ENCODE assay signal across 14 cellular contexts in genomic region chr6:24033284-24033683, GRCh38.
"Had no signal": no experiment of that assay in that cellular context is flagged by ENCODE, and none has a peak within 500 bp of the region (broad histone marks: within the 10 kb centered on the region; RNA-seq: fewer than 3 reads in every experiment).

No MANE protein-coding gene starts in this region.

- H3K4me1 Mint-ChIP-seq: activated naive CD8-positive, alpha-beta T cell treated with anti-CD3 and anti-CD28 coated beads, Interleukin-2, amount 50 U/mL, for 24 hours; naive thymus-derived CD8-positive, alpha-beta T cell had no signal

- H3K4me3 ChIP-seq: ascending aorta, heart left ventricle, mucosa of descending colon, pancreas had no signal

- H3K4me1 ChIP-seq: ascending aorta, foreskin keratinocyte, heart left ventricle, pancreas had no signal

- DNase-seq: activated CD4-positive, alpha-beta T cell treated with anti-CD3 and anti-CD28 coated beads for 48 hours; activated CD8-positive, alpha-beta T cell treated with anti-CD3 and anti-CD28 coated beads, Interleukin-2, amount 10 ng/mL, durations not matched to agents 7 days and 5 days; activated naive CD4-positive, alpha-beta T cell; activated naive CD8-positive, alpha-beta T cell treated with anti-CD3 and anti-CD28 coated beads, Interleukin-2, amount 50 U/mL, for 24 hours; foreskin keratinocyte; mammary epithelial cell; mucosa of descending colon; naive thymus-derived CD8-positive, alpha-beta T cell; pancreas; stimulated activated CD4-positive, alpha-beta T cell treated with anti-CD3 and anti-CD28 coated beads, Interleukin-4, amount 100 ng/mL, for 4 hours had no signal

- ATAC-seq: activated CD8-positive, alpha-beta T cell treated with anti-CD3 and anti-CD28 coated beads, Interleukin-2, amount 10 ng/mL, durations not matched to agents 7 days and 5 days; activated naive CD8-positive, alpha-beta T cell treated with anti-CD3 and anti-CD28 coated beads, Interleukin-2, amount 50 U/mL, for 24 hours; foreskin keratinocyte; mucosa of descending colon; naive thymus-derived CD8-positive, alpha-beta T cell; pancreas had no signal

- H3K27me3 ChIP-seq: ascending aorta, foreskin keratinocyte, heart left ventricle, pancreas had no signal

- H3K9me3 Mint-ChIP-seq: activated T-helper 1 cell treated with anti-CD3 and anti-CD28 coated beads, Interleukin-12 subunit alpha, Interleukin-12 subunit beta, Interleukin-2, Interleukin-4 antibody, amounts not matched to agents 30 ng/mL and 10 ng/mL and 1 ng/mL, durations not matched to agents 14 hours and 24 hours and 36 hours had no signal

- H3K27ac Mint-ChIP-seq: activated CD8-positive, alpha-beta T cell treated with anti-CD3 and anti-CD28 coated beads, Interleukin-2, amount 10 ng/mL, durations not matched to agents 7 days and 5 days; activated naive CD8-positive, alpha-beta T cell treated with anti-CD3 and anti-CD28 coated beads, Interleukin-2, amount 50 U/mL, for 24 hours; activated T-helper 1 cell treated with anti-CD3 and anti-CD28 coated beads, Interleukin-12 subunit alpha, Interleukin-12 subunit beta, Interleukin-2, Interleukin-4 antibody, amounts not matched to agents 30 ng/mL and 10 ng/mL and 1 ng/mL, durations not matched to agents 14 hours and 24 hours and 36 hours; naive thymus-derived CD8-positive, alpha-beta T cell; T-helper 1 cell treated with Interleukin-12 subunit alpha and Interleukin-12 subunit beta and Interleukin-4 antibody, amounts not matched to agents 30 μg/mL and 1 μg/mL, for 36 hours had no signal

- H3K27me3 Mint-ChIP-seq: activated naive CD8-positive, alpha-beta T cell treated with anti-CD3 and anti-CD28 coated beads, Interleukin-2, amount 50 U/mL, for 24 hours had no signal

- H3K36me3 ChIP-seq: ascending aorta, heart left ventricle, pancreas had no signal

- H3K4me3 Mint-ChIP-seq: activated CD8-positive, alpha-beta T cell treated with anti-CD3 and anti-CD28 coated beads, Interleukin-2, amount 10 ng/mL, durations not matched to agents 7 days and 5 days; activated naive CD8-positive, alpha-beta T cell treated with anti-CD3 and anti-CD28 coated beads, Interleukin-2, amount 50 U/mL, for 24 hours; activated T-helper 1 cell treated with anti-CD3 and anti-CD28 coated beads, Interleukin-12 subunit alpha, Interleukin-12 subunit beta, Interleukin-2, Interleukin-4 antibody, amounts not matched to agents 30 ng/mL and 10 ng/mL and 1 ng/mL, durations not matched to agents 14 hours and 24 hours and 36 hours; naive thymus-derived CD8-positive, alpha-beta T cell; T-helper 1 cell treated with Interleukin-12 subunit alpha and Interleukin-12 subunit beta and Interleukin-4 antibody, amounts not matched to agents 30 μg/mL and 1 μg/mL, for 36 hours had no signal

- H3K9me3 ChIP-seq: mucosa of descending colon, pancreas had no signal
